8 cellular contexts compared by ENCODE assay signal in genomic region chr3:46848271-46849097, GRCh38. TPM values are rescaled to one million over a fixed set of nuclear protein-coding genes. Genes with fewer than 3 reads are reported as not detected.
DNase-seq lines count a peak whose midpoint lies in the region; ATAC-seq, FAIRE-seq and TF ChIP-seq lines count a peak whose summit lies in the region.

No MANE protein-coding gene starts in this region.

- POLR2A ChIA-PET in activated B cell treated with CpG ODN at 0.5 μM for 24 hours (lab: Charles Lee): interaction anchor here (0.6 kb wide), 1 partner anchor 151 kb away, joined by 4 read pairs; no protein-coding TSS in a partner anchor

- ATAC-seq in activated T-cell treated with anti-CD3 and anti-CD28 coated beads, Interleukin-2, amount 50 U/mL, for 4 hours: no peak
- ATAC-seq in activated B cell treated with CpG ODN at 0.5 μM for 24 hours (ENCODE audit: low read depth) (no peak), Right ventricle myocardium superior (ENCODE audit: poor library complexity) (peak; percentile 2)

- intact Hi-C loops in activated B cell treated with CpG ODN at 0.5 μM for 24 hours (cut with micrococcal nuclease): loop anchor here (5.0 kb wide), 1 partner anchor 149 kb away; no protein-coding TSS in a partner anchor
- intact Hi-C loops in Right ventricle myocardium superior (cut with DNase I): loop anchor here (10.0 kb wide), 1 partner anchor 144 kb away; the partner anchor contains the start of gene TMIE

- no peaks in the 10 kb centered on the region for H3K36me3 Mint-ChIP-seq in activated T-cell treated with anti-CD3 and anti-CD28 coated beads, Interleukin-2, amount 50 U/mL, for 24 hours (ENCODE audit: low read depth)
- no peaks in the 10 kb centered on the region for H3K36me3 Mint-ChIP-seq in activated T-cell treated with anti-CD3 and anti-CD28 coated beads, Interleukin-2, amount 50 U/mL, for 4 hours (ENCODE audit: insufficient read depth)
- H3K36me3 Mint-ChIP-seq in activated B cell treated with CpG ODN at 0.5 μM for 24 hours (ENCODE audit: low read depth): no peaks in the 10 kb centered on the region

- H3K4me3 Mint-ChIP-seq in activated T-cell treated with anti-CD3 and anti-CD28 coated beads, Interleukin-2, amount 50 U/mL, for 24 hours: no peak overlapping the region
- H3K4me3 Mint-ChIP-seq in activated T-cell treated with anti-CD3 and anti-CD28 coated beads, Interleukin-2, amount 50 U/mL, for 4 hours: no peak overlapping the region
- no peak overlapping the region for H3K4me3 Mint-ChIP-seq in activated B cell treated with CpG ODN at 0.5 μM for 24 hours

- H3K9me3 Mint-ChIP-seq in activated T-cell treated with anti-CD3 and anti-CD28 coated beads, Interleukin-2, amount 50 U/mL, for 24 hours: no peaks in the 10 kb centered on the region
- H3K9me3 Mint-ChIP-seq in activated T-cell treated with anti-CD3 and anti-CD28 coated beads, Interleukin-2, amount 50 U/mL, for 4 hours: no peaks in the 10 kb centered on the region
- no peaks in the 10 kb centered on the region for H3K9me3 Mint-ChIP-seq in activated B cell treated with CpG ODN at 0.5 μM for 24 hours

- DNase-seq in activated T-cell treated with anti-CD3 and anti-CD28 coated beads, Interleukin-2, amount 50 U/mL, for 24 hours: peak; percentile 58
- no peak for DNase-seq in activated T-cell treated with anti-CD3 and anti-CD28 coated beads, Interleukin-2, amount 50 U/mL, for 4 hours
- DNase-seq in activated B cell treated with CpG ODN at 0.5 μM for 24 hours (peak; percentile 12), Right ventricle myocardium superior (peak; percentile 71), NCI-H128 (lab: John Stamatoyannopoulos, UW; ENCODE audit: unreplicated experiment) (no peak), GM19239 (ENCODE audit: insufficient read length, low spot score) (no peak), NCI-H2029 (lab: John Stamatoyannopoulos, UW) (no peak)
- DNase-seq in stimulated activated CD4-positive, alpha-beta T cell treated with anti-CD3 and anti-CD28 coated beads, Interleukin-4, amount 100 ng/mL, for 24 hours: peak; percentile 45

- H3K27ac Mint-ChIP-seq in activated T-cell treated with anti-CD3 and anti-CD28 coated beads, Interleukin-2, amount 50 U/mL, for 24 hours: no peak overlapping the region
- H3K27ac Mint-ChIP-seq in activated B cell treated with CpG ODN at 0.5 μM for 24 hours: no peak overlapping the region

- FAIRE-seq in GM19239 (lab: Jason Lieb, UNC): no peak

- H3K27me3 Mint-ChIP-seq in activated T-cell treated with anti-CD3 and anti-CD28 coated beads, Interleukin-2, amount 50 U/mL, for 24 hours: no peaks in the 10 kb centered on the region
- H3K27me3 Mint-ChIP-seq in activated T-cell treated with anti-CD3 and anti-CD28 coated beads, Interleukin-2, amount 50 U/mL, for 4 hours (ENCODE audit: low read depth): no peaks in the 10 kb centered on the region
- no peaks in the 10 kb centered on the region for H3K27me3 Mint-ChIP-seq in activated B cell treated with CpG ODN at 0.5 μM for 24 hours

- CTCF ChIA-PET in activated B cell treated with CpG ODN at 0.5 μM for 24 hours (lab: Charles Lee): interaction anchor here (1.6 kb wide), 1 partner anchor 11 kb away, joined by 5 read pairs; no protein-coding TSS in a partner anchor

- peaks cover 11% of the 10 kb centered on the region for H3K4me1 Mint-ChIP-seq in activated T-cell treated with anti-CD3 and anti-CD28 coated beads, Interleukin-2, amount 50 U/mL, for 24 hours (ENCODE audit: low read depth)
- H3K4me1 Mint-ChIP-seq in activated T-cell treated with anti-CD3 and anti-CD28 coated beads, Interleukin-2, amount 50 U/mL, for 4 hours (ENCODE audit: low read depth): peaks cover 7% of the 10 kb centered on the region
- H3K4me1 Mint-ChIP-seq in activated B cell treated with CpG ODN at 0.5 μM for 24 hours: peaks cover 6% of the 10 kb centered on the region

- TF ChIP-seq CTCF in activated B cell treated with CpG ODN at 0.5 μM for 24 hours (IDR thresholded peaks at IDR 0.05): no peak

RNA-seq across cellular contexts. Expression of gene MYL3, which starts 14.8 kb away (rescaled TPM):
- total RNA-seq in activated T-cell treated with anti-CD3 and anti-CD28 coated beads, Interleukin-2, amount 50 U/mL, for 4 hours: not detected
- total RNA-seq in activated B cell treated with CpG ODN at 0.5 μM for 24 hours (not detected in 2 replicates), Right ventricle myocardium superior (10,727 TPM)

RNA-seq across cellular contexts. Expression of gene PTH1R, which starts 29.0 kb away (rescaled TPM):
- not detected for total RNA-seq in activated T-cell treated with anti-CD3 and anti-CD28 coated beads, Interleukin-2, amount 50 U/mL, for 4 hours
- total RNA-seq in activated B cell treated with CpG ODN at 0.5 μM for 24 hours: not detected in 2 replicates
- total RNA-seq in Right ventricle myocardium superior: 11.8 TPM

Comparison
In these comparisons a context has a peak if more than half of its experiments do, and no peak if none do; other contexts are left out.
1. DNase-seq: peak in activated T-cell treated with anti-CD3 and anti-CD28 coated beads, Interleukin-2, amount 50 U/mL, for 24 hours (single experiment), activated B cell treated with CpG ODN at 0.5 μM for 24 hours (single experiment), Right ventricle myocardium superior (single experiment) and stimulated activated CD4-positive, alpha-beta T cell treated with anti-CD3 and anti-CD28 coated beads, Interleukin-4, amount 100 ng/mL, for 24 hours (single experiment); none in activated T-cell treated with anti-CD3 and anti-CD28 coated beads, Interleukin-2, amount 50 U/mL, for 4 hours (single experiment), NCI-H128 (single experiment), GM19239 (single experiment) and NCI-H2029 (single experiment).
2. RNA of gene MYL3, which starts 14.8 kb away (total RNA-seq): 10,727 TPM in Right ventricle myocardium superior (single experiment); not detected in activated T-cell treated with anti-CD3 and anti-CD28 coated beads, Interleukin-2, amount 50 U/mL, for 4 hours and not detected in activated B cell treated with CpG ODN at 0.5 μM for 24 hours; every median in the first group is over 1,000 times any median in the second.
3. RNA of gene PTH1R, which starts 29.0 kb away (total RNA-seq): 11.8 TPM in Right ventricle myocardium superior (single experiment); not detected in activated T-cell treated with anti-CD3 and anti-CD28 coated beads, Interleukin-2, amount 50 U/mL, for 4 hours and not detected in activated B cell treated with CpG ODN at 0.5 μM for 24 hours; every median in the first group is over 10 times any median in the second.